25 cellular contexts compared by ENCODE assay signal in the genomic region with DNA sequence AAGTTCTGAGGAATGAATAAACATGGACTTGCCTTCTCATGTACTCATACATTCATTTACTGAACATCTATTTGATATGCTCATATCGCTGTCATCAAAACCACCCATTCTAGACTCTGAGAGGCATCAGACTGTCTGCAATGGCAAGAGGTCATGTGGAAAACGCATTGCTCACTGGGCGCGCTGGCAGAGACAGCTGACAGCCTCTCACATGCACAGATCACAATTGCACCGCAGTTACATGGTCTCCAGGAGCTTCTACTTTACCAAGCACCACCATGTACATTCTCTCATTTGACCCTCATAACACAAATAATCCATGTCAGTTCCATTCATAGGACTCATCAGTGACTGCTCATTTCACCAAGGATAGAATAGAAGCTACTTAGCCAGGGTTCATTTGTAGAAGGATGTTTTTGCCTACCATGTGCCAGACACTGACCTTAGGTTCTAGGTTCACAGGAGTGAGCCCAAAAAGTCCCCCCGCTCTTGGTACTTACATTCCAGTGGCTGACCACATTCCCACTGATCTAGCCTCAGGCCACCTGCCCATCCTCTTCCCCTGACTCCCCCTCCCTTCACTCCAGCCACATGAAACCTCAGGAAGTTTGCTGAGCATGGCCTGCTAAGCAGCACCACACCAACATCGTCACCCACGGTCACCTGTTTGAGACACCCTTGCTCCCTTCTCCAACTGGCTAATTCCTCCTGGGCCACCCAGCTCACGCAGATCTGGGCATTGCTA. TPM values are rescaled to one million over a fixed set of nuclear protein-coding genes. Genes with fewer than 3 reads are reported as not detected.
DNase-seq lines count a peak whose midpoint lies in the region; ATAC-seq and TF ChIP-seq lines count a peak whose summit lies in the region.
"Had no signal": no experiment of that assay in that cellular context is flagged by ENCODE, and none has a peak within 500 bp of the region (broad histone marks: within the 10 kb centered on the region; RNA-seq: fewer than 3 reads in every experiment).

No MANE protein-coding gene starts in this region.

- ATAC-seq in HG02885 (IDR thresholded peaks at IDR 0.05; ENCODE audit: poor library complexity, unreplicated experiment) = no peak
- no peak for ATAC-seq in GM18511 (IDR thresholded peaks at IDR 0.05; ENCODE audit: unreplicated experiment)
- ATAC-seq: activated naive CD4-positive, alpha-beta T cell treated with anti-CD3 and anti-CD28 coated beads, Interleukin-2, amount 50 U/mL, for 72 hours; left lung; psoas muscle had no signal

- peaks cover 60% of the 10 kb centered on the region for H3K4me1 Mint-ChIP-seq in endothelial cell (ENCODE audit: unreplicated experiment)
- H3K4me1 Mint-ChIP-seq in activated T-cell treated with anti-CD3 and anti-CD28 coated beads, Interleukin-2, amount 50 U/mL, for 24 hours (ENCODE audit: low read depth) = no peaks in the 10 kb centered on the region

- no peak for TF ChIP-seq CTCF in endothelial cell (IDR thresholded peaks at IDR 0.05; ENCODE audit: unreplicated experiment)

- no peaks in the 10 kb centered on the region for H3K9me3 ChIP-seq in MG63
- H3K9me3 ChIP-seq: left lung, psoas muscle had no signal

- DNase-seq in ELF-1 (ENCODE audit: low read depth, low spot score) (peak; percentile 31), MG63 (peak; percentile 6), endothelial cell (ENCODE audit: low spot score) (no peak), retina (peak; percentile 50), hippocampal formation (lab: John Stamatoyannopoulos, UW) (no peak)
- DNase-seq in activated T-cell treated with anti-CD3 and anti-CD28 coated beads, Interleukin-2, amount 50 U/mL, for 24 hours = no peak
- DNase-seq: activated CD4-positive, alpha-beta T cell treated with anti-CD3 and anti-CD28 coated beads for 4 hours; activated CD8-positive, alpha-beta memory T cell treated with anti-CD3 and anti-CD28 coated beads for 24 hours; activated effector memory CD4-positive, alpha-beta T cell treated with Interleukin-2 at 50 U/mL for 16 hours; amygdala; DMS153; GDM1; KG1; left lung; NCI-H1417 treated with DMSO at 0.1 percent for 48 hours; NCI-H2029 treated with DMSO at 0.1 percent for 48 hours; NCI-H524 treated with DMSO at 0.1 percent for 48 hours; nucleus accumbens; psoas muscle; stimulated activated CD4-positive, alpha-beta T cell treated with anti-CD3 and anti-CD28 coated beads, Interleukin-4, amount 100 ng/mL, for 24 hours; trophoblast cell had no signal

- peak overlapping the region; percentile 94 for H3K4me3 Mint-ChIP-seq in endothelial cell (ENCODE audit: unreplicated experiment)
- H3K4me3 Mint-ChIP-seq in activated T-cell treated with anti-CD3 and anti-CD28 coated beads, Interleukin-2, amount 50 U/mL, for 24 hours = no peak overlapping the region

- H3K36me3 ChIP-seq in MG63 = no peaks in the 10 kb centered on the region
- H3K36me3 ChIP-seq: left lung had no signal

- H3K27ac Mint-ChIP-seq in endothelial cell (ENCODE audit: unreplicated experiment) = no peak overlapping the region
- no peak overlapping the region for H3K27ac Mint-ChIP-seq in activated T-cell treated with anti-CD3 and anti-CD28 coated beads, Interleukin-2, amount 50 U/mL, for 24 hours
- H3K27ac Mint-ChIP-seq: activated naive CD4-positive, alpha-beta T cell treated with anti-CD3 and anti-CD28 coated beads, Interleukin-2, amount 50 U/mL, for 72 hours had no signal

- H3K4me3 ChIP-seq in MG63 = no peak overlapping the region
- H3K4me3 ChIP-seq: left lung, psoas muscle had no signal

- peaks cover 13% of the 10 kb centered on the region for H3K27me3 Mint-ChIP-seq in endothelial cell (ENCODE audit: unreplicated experiment)
- H3K27me3 Mint-ChIP-seq in activated T-cell treated with anti-CD3 and anti-CD28 coated beads, Interleukin-2, amount 50 U/mL, for 24 hours = peaks cover 3% of the 10 kb centered on the region

- H3K36me3 Mint-ChIP-seq in endothelial cell (ENCODE audit: low read depth, unreplicated experiment) = peaks cover 93% of the 10 kb centered on the region
- H3K36me3 Mint-ChIP-seq in activated T-cell treated with anti-CD3 and anti-CD28 coated beads, Interleukin-2, amount 50 U/mL, for 24 hours (ENCODE audit: low read depth) = no peaks in the 10 kb centered on the region
- H3K36me3 Mint-ChIP-seq: activated naive CD4-positive, alpha-beta T cell treated with anti-CD3 and anti-CD28 coated beads, Interleukin-2, amount 50 U/mL, for 72 hours had no signal

- H3K9me3 Mint-ChIP-seq in endothelial cell (ENCODE audit: unreplicated experiment) = peaks cover 4% of the 10 kb centered on the region
- no peaks in the 10 kb centered on the region for H3K9me3 Mint-ChIP-seq in activated T-cell treated with anti-CD3 and anti-CD28 coated beads, Interleukin-2, amount 50 U/mL, for 24 hours
- H3K9me3 Mint-ChIP-seq: activated naive CD4-positive, alpha-beta T cell treated with anti-CD3 and anti-CD28 coated beads, Interleukin-2, amount 50 U/mL, for 72 hours had no signal

- H3K27me3 ChIP-seq in MG63 = no peaks in the 10 kb centered on the region
- H3K27me3 ChIP-seq: left lung had no signal

RNA-seq across cellular contexts. Expression of a gene that starts 6.1 kb away (rescaled TPM):
- total RNA-seq in MG63 (2014; rRNA removed; shearing (Covaris generic); ENCODE audit: low replicate concordance) = not detected in 2 replicates
- 269 TPM for total RNA-seq in endothelial cell (ENCODE audit: unreplicated experiment)
- total RNA-seq: bronchial epithelial cell had no signal

Comparison
In these comparisons a context has a peak if more than half of its experiments do, and no peak if none do; other contexts are left out.
1. DNase-seq: peak in ELF-1 (single experiment), MG63 (single experiment) and retina (single experiment); none in endothelial cell (single experiment), hippocampal formation (0 of 2) and activated T-cell treated with anti-CD3 and anti-CD28 coated beads, Interleukin-2, amount 50 U/mL, for 24 hours (single experiment).
2. RNA of a gene that starts 6.1 kb away (total RNA-seq): 269 TPM in endothelial cell (single experiment); not detected in MG63; every median in the first group is over 100 times any median in the second.